8 cellular contexts compared by ENCODE assay signal in the genomic region with DNA sequence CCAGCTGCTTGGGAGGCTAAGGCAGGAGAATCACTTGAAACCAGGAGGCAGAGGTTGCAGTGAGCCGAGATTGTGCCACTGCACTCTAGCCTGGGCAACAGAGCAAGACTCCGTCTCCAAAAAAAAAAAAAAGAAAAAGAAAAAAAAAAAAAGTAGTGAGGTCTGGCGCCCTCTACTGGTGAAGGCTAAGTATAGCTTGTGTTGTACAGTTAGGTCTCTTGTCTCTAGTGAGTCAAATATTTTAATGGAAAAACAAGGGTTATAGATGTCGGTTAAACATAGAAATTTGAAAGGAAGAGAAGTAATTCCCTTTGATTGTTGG. TPM values are rescaled to one million over a fixed set of nuclear protein-coding genes. Genes with fewer than 3 reads are reported as not detected.
DNase-seq lines count a peak whose midpoint lies in the region; FAIRE-seq and TF ChIP-seq lines count a peak whose summit lies in the region.
"Not testable (repeated sequence)": the region's sequence is repeated elsewhere in the genome, so short reads cannot be mapped to it uniquely, and the experiment has no call there.

No MANE protein-coding gene starts in this region.

- H3K36me3 Mint-ChIP-seq in activated T-helper 1 cell treated with anti-CD3 and anti-CD28 coated beads, Interleukin-12 subunit alpha, Interleukin-12 subunit beta, Interleukin-2, Interleukin-4 antibody, amounts not matched to agents 30 ng/mL and 10 ng/mL and 1 ng/mL, durations not matched to agents 14 hours and 24 hours and 36 hours (ENCODE audit: low read depth) = not testable (repeated sequence)

- H3K27ac ChIP-seq in A673 (ENCODE audit: low read depth, low read length, poor library complexity, severe bottlenecking); prostate gland: not testable (repeated sequence)

- not testable (repeated sequence) for H3K27me3 Mint-ChIP-seq in activated T-helper 1 cell treated with anti-CD3 and anti-CD28 coated beads, Interleukin-12 subunit alpha, Interleukin-12 subunit beta, Interleukin-2, Interleukin-4 antibody, amounts not matched to agents 30 ng/mL and 10 ng/mL and 1 ng/mL, durations not matched to agents 14 hours and 24 hours and 36 hours (ENCODE audit: insufficient read depth)

- not testable (repeated sequence) for TF ChIP-seq POLR2A in prostate gland (IDR thresholded peaks at IDR 0.05)

- DNase-seq in A673 (ENCODE audit: low spot score) (peak; percentile 62), MV-4-11 (lab: John Stamatoyannopoulos, UW) (peak; percentile 28), RCC 7860 (ENCODE audit: low spot score) (peak; percentile 18), inferior parietal cortex (ENCODE audit: extremely low spot score) (peak; percentile 53)
- not testable (repeated sequence) for DNase-seq in GM12864 (ENCODE audit: low read depth); prostate gland (ENCODE audit: low spot score)
- DNase-seq in activated T-helper 1 cell treated with anti-CD3 and anti-CD28 coated beads, Interleukin-12 subunit alpha, Interleukin-12 subunit beta, Interleukin-2, Interleukin-4 antibody, amounts not matched to agents 30 ng/mL and 10 ng/mL and 1 ng/mL, durations not matched to agents 14 hours and 24 hours and 36 hours (ENCODE audit: low spot score) = peak; percentile 6
- peak; percentile 18 for DNase-seq in effector CD8-positive, alpha-beta T cell (lab: John Stamatoyannopoulos, UW)

- not testable (repeated sequence) for H3K27ac Mint-ChIP-seq in activated T-helper 1 cell treated with anti-CD3 and anti-CD28 coated beads, Interleukin-12 subunit alpha, Interleukin-12 subunit beta, Interleukin-2, Interleukin-4 antibody, amounts not matched to agents 30 ng/mL and 10 ng/mL and 1 ng/mL, durations not matched to agents 14 hours and 24 hours and 36 hours

- not testable (repeated sequence) for H3K36me3 ChIP-seq in A673 (ENCODE audit: insufficient read depth, low read length, poor library complexity, severe bottlenecking); prostate gland

- not testable (repeated sequence) for H3K4me3 ChIP-seq in A673 (ENCODE audit: low read depth, low read length, poor library complexity, severe bottlenecking); GM12864 (ENCODE audit: low read depth, low read length); prostate gland

- CTCF ChIA-PET in A673 (lab: Charles Lee) = interaction anchor here (0.6 to 1.7 kb wide), 21 partner anchors 9 to 1233 kb away, joined by 3 to 15 read pairs (median 5); a partner anchor contains a TSS

- H3K9me3 Mint-ChIP-seq in activated T-helper 1 cell treated with anti-CD3 and anti-CD28 coated beads, Interleukin-12 subunit alpha, Interleukin-12 subunit beta, Interleukin-2, Interleukin-4 antibody, amounts not matched to agents 30 ng/mL and 10 ng/mL and 1 ng/mL, durations not matched to agents 14 hours and 24 hours and 36 hours = not testable (repeated sequence)

- not testable (repeated sequence) for H3K27me3 ChIP-seq in A673 (replicated peaks; ENCODE audit: insufficient read depth, low read depth, low read length, poor library complexity); prostate gland (replicated peaks; ENCODE audit: insufficient read depth)

- TF ChIP-seq CTCF in A673 (conservative IDR thresholded peaks at IDR 0.05; ENCODE audit: low read depth, low read length) = peak; percentile 74
- peak; percentile 49 for TF ChIP-seq CTCF in GM12864 (IDR thresholded peaks at IDR 0.05; ENCODE audit: low read depth, low read length, missing control alignments)
- TF ChIP-seq CTCF in prostate gland (IDR thresholded peaks at IDR 0.05) = peak in 3 of 4 experiments; percentile 55 to 60 (median 58)

- H3K4me1 Mint-ChIP-seq in activated T-helper 1 cell treated with anti-CD3 and anti-CD28 coated beads, Interleukin-12 subunit alpha, Interleukin-12 subunit beta, Interleukin-2, Interleukin-4 antibody, amounts not matched to agents 30 ng/mL and 10 ng/mL and 1 ng/mL, durations not matched to agents 14 hours and 24 hours and 36 hours (ENCODE audit: low read depth) = peaks cover 62% of the 10 kb centered on the region

- intact Hi-C loops in A673 (cut with micrococcal nuclease; ENCODE audit: unreplicated experiment) = loop anchor here (1.0 to 10.0 kb wide), 3 partner anchors 238 to 570 kb away; no protein-coding TSS in a partner anchor
- intact Hi-C loops in activated T-helper 1 cell treated with anti-CD3 and anti-CD28 coated beads, Interleukin-12 subunit alpha, Interleukin-12 subunit beta, Interleukin-2, Interleukin-4 antibody, amounts not matched to agents 30 ng/mL and 10 ng/mL and 1 ng/mL, durations not matched to agents 14 hours and 24 hours and 36 hours (cut with micrococcal nuclease) = loop anchor here (1.0 to 10.0 kb wide), 4 partner anchors 28 to 320 kb away; no protein-coding TSS in a partner anchor
- intact Hi-C loops in prostate gland (cut with DNase I) = loop anchor here (5.0 to 10.0 kb wide), 2 partner anchors 320 to 463 kb away; no protein-coding TSS in a partner anchor

- POLR2A ChIA-PET in A673 (lab: Charles Lee; ENCODE audit: low non-redundant PET) = interaction anchor here (0.6 to 0.7 kb wide), 4 partner anchors 223 to 1894 kb away, joined by 4 to 13 read pairs (median 7); no protein-coding TSS in a partner anchor

- H3K4me3 Mint-ChIP-seq in activated T-helper 1 cell treated with anti-CD3 and anti-CD28 coated beads, Interleukin-12 subunit alpha, Interleukin-12 subunit beta, Interleukin-2, Interleukin-4 antibody, amounts not matched to agents 30 ng/mL and 10 ng/mL and 1 ng/mL, durations not matched to agents 14 hours and 24 hours and 36 hours = not testable (repeated sequence)

- H3K9me3 ChIP-seq in A673 (ENCODE audit: low read depth, low read length, poor library complexity, severe bottlenecking); prostate gland: not testable (repeated sequence)

- 15% methylated on average over 4 of the region's 4 CpGs for WGBS in prostate gland

- BruUV-seq in A673 (replicated peaks; lab: Mats Ljungman, UMichigan) = not testable (repeated sequence)

- FAIRE-seq in RCC 7860 (lab: Jason Lieb, UNC) = peak; percentile 70

- H3K4me1 ChIP-seq in A673 (ENCODE audit: insufficient read depth, low read length, poor library complexity, severe bottlenecking) = peaks cover 44% of the 10 kb centered on the region
- H3K4me1 ChIP-seq in prostate gland (replicated peaks) = not testable (repeated sequence)

RNA-seq across cellular contexts. Expression of a gene that starts 29.8 kb away (rescaled TPM):
- total RNA-seq in A673 (2021) (70.6 and 76.0 TPM in 2 replicates), prostate gland (100 to 1,000 TPM in 1 of 2 donors, 10 to 100 TPM in 1; 47.9 to 115 TPM)
- total RNA-seq in activated T-helper 1 cell treated with anti-CD3 and anti-CD28 coated beads, Interleukin-12 subunit alpha, Interleukin-12 subunit beta, Interleukin-2, Interleukin-4 antibody, amounts not matched to agents 30 ng/mL and 10 ng/mL and 1 ng/mL, durations not matched to agents 14 hours and 24 hours and 36 hours = 50.4 and 53.5 TPM in 2 replicates
